In the genomic region with DNA sequence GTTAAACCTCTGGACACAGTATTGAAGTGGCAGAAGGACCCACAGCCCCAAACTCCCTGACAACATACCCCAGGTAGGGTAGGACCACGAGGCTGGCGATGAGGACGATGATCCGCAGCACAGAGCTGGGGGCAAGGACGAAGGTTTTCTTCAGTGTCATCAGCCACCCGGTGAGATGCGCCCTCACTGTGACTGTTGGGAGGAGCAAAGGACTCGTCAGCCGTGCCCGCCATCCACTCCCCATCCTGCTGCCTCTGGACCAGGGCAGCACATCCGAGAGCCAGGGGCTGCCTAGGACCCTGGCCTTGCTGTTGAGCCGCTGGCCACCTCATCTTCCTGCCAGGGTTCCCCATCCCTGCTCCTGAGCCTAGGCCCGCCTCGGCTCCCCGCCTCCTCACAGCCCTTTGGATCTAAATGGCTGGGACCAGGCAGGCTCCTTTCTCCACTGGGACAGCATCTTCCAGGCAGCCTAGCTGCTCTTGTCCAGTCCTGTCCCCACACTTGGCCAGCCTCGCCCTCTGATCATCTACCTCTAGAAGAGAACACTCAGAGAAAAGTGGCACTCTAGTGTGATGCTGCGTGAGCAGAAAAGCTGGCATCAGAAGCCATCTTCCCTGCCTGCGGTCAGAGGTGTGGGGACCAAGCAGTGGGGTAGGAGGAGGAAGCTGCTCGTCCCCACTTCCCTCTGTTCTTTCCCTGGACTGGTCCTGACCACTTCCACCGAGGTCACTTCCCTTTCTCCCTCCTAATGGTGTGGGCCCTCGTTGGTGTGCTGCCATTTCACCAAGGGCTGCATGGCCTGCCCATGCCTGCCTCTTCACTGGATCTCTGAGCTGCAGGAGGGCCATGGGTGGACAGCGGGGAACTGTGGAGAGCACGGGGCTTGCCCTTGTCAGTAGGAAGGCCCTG, we compare ENCODE assay signal across 13 cellular contexts. TPM values are rescaled to one million over a fixed set of nuclear protein-coding genes. Genes with fewer than 3 reads are reported as not detected.
DNase-seq lines count a peak whose midpoint lies in the region; TF ChIP-seq lines count a peak whose summit lies in the region.
"Had no signal": no experiment of that assay in that cellular context is flagged by ENCODE, and none has a peak within 500 bp of the region (broad histone marks: within the 10 kb centered on the region; RNA-seq: fewer than 3 reads in every experiment).

No MANE protein-coding gene starts in this region.

- peaks cover 30% of the 10 kb centered on the region for H3K36me3 Mint-ChIP-seq in Calu3 (ENCODE audit: insufficient read depth, unreplicated experiment)
- H3K36me3 Mint-ChIP-seq in activated naive CD8-positive, alpha-beta T cell treated with anti-CD3 and anti-CD28 coated beads for 36 hours: peaks cover 45% of the 10 kb centered on the region

- no TSS peak for BruUV-seq in Calu3 (replicated peaks; lab: Mats Ljungman, UMichigan)

- CTCF ChIA-PET in Calu3 (lab: Charles Lee): interaction anchor here (1.2 kb wide), 1 partner anchor 13 kb away, joined by 3 read pairs; no protein-coding TSS in a partner anchor

- no peak for TF ChIP-seq CTCF in Calu3 (IDR thresholded peaks at IDR 0.05; ENCODE audit: unreplicated experiment)

- intact Hi-C loops in Calu3 (cut with micrococcal nuclease; ENCODE audit: unreplicated experiment): no loop called here

- no peaks in the 10 kb centered on the region for H3K4me1 Mint-ChIP-seq in Calu3 (ENCODE audit: low read depth, unreplicated experiment)
- peaks cover 7% of the 10 kb centered on the region for H3K4me1 Mint-ChIP-seq in activated naive CD8-positive, alpha-beta T cell treated with anti-CD3 and anti-CD28 coated beads for 36 hours

- H3K4me3 Mint-ChIP-seq in Calu3 (ENCODE audit: low read depth, unreplicated experiment): no peak overlapping the region
- H3K4me3 Mint-ChIP-seq in activated naive CD8-positive, alpha-beta T cell treated with anti-CD3 and anti-CD28 coated beads for 36 hours: no peak overlapping the region

- H3K9me3 Mint-ChIP-seq in Calu3 (ENCODE audit: low read depth, unreplicated experiment): no peaks in the 10 kb centered on the region
- no peaks in the 10 kb centered on the region for H3K9me3 Mint-ChIP-seq in activated naive CD8-positive, alpha-beta T cell treated with anti-CD3 and anti-CD28 coated beads for 36 hours

- DNase-seq in SKM-1 treated with dmso at 0.1 percent for 144 hours (lab: John Stamatoyannopoulos, UW; ENCODE audit: unreplicated experiment) (peak; percentile 6), SKM-1 (lab: John Stamatoyannopoulos, UW; ENCODE audit: unreplicated experiment) (no peak), Calu3 (no peak), mesenteric fat pad (ENCODE audit: low spot score) (peak; percentile 75), HT-29 (ENCODE audit: low spot score) (no peak), GM19238 (ENCODE audit: insufficient read length, low spot score) (no peak), NCI-H2227 (lab: John Stamatoyannopoulos, UW; ENCODE audit: unreplicated experiment) (no peak)
- no peak for DNase-seq in activated naive CD8-positive, alpha-beta T cell treated with anti-CD3 and anti-CD28 coated beads for 36 hours
- DNase-seq: activated effector memory CD4-positive, alpha-beta T cell treated with anti-CD3 and anti-CD28 coated beads, Interleukin-2, amount 50 U/mL, for 16 hours; COR-L47; NCI-H187 treated with DMSO at 0.1 percent for 48 hours; NCI-H526; SW 1271 had no signal

- H3K27ac Mint-ChIP-seq in Calu3 (ENCODE audit: unreplicated experiment): peak overlapping the region; percentile 58
- peak overlapping the region; percentile 66 for H3K27ac Mint-ChIP-seq in activated naive CD8-positive, alpha-beta T cell treated with anti-CD3 and anti-CD28 coated beads for 36 hours

- H3K27me3 Mint-ChIP-seq in Calu3 (ENCODE audit: unreplicated experiment): no peaks in the 10 kb centered on the region
- H3K27me3 Mint-ChIP-seq in activated naive CD8-positive, alpha-beta T cell treated with anti-CD3 and anti-CD28 coated beads for 36 hours: no peaks in the 10 kb centered on the region

RNA-seq across cellular contexts. Expression of a gene that starts 49.2 kb away (rescaled TPM):
- 35.7 and 36.0 TPM in 2 replicates for total RNA-seq in Calu3 (2022)
- total RNA-seq in activated naive CD8-positive, alpha-beta T cell treated with anti-CD3 and anti-CD28 coated beads for 36 hours: 10 to 100 TPM; 68.9 TPM
- total RNA-seq in mesenteric fat pad: 27.1 TPM
- 20.4 and 21.0 TPM in 2 replicates for total RNA-seq in HT-29 (2014; rRNA removed; shearing (Covaris generic))

Comparison
In these comparisons a context has a peak if more than half of its experiments do, and no peak if none do; other contexts are left out.
1. DNase-seq: peak in SKM-1 treated with dmso at 0.1 percent for 144 hours (single experiment) and mesenteric fat pad (single experiment); none in SKM-1 (single experiment), Calu3 (single experiment), activated naive CD8-positive, alpha-beta T cell treated with anti-CD3 and anti-CD28 coated beads for 36 hours (single experiment), HT-29 (single experiment), GM19238 (single experiment) and NCI-H2227 (single experiment).